19 cellular contexts compared by ENCODE assay signal in genomic region chr6:26067367-26067766, GRCh38. TPM values are rescaled to one million over a fixed set of nuclear protein-coding genes. Genes with fewer than 3 reads are reported as not detected.
DNase-seq lines count a peak whose midpoint lies in the region; ATAC-seq, FAIRE-seq and TF ChIP-seq lines count a peak whose summit lies in the region.
"Had no signal": no experiment of that assay in that cellular context is flagged by ENCODE, and none has a peak within 500 bp of the region (broad histone marks: within the 10 kb centered on the region; RNA-seq: fewer than 3 reads in every experiment).

No MANE protein-coding gene starts in this region.

- no peaks in the 10 kb centered on the region for H3K36me3 Mint-ChIP-seq in MCF 10A (ENCODE audit: insufficient read depth, unreplicated experiment)
- no peaks in the 10 kb centered on the region for H3K36me3 Mint-ChIP-seq in astrocyte (ENCODE audit: low read depth, unreplicated experiment)
- H3K36me3 Mint-ChIP-seq in mesothelial cell of epicardium: no peaks in the 10 kb centered on the region
- H3K36me3 Mint-ChIP-seq: CD4-positive, alpha-beta memory T cell had no signal

- H3K4me3 Mint-ChIP-seq in MCF 10A (ENCODE audit: unreplicated experiment): no peak overlapping the region
- H3K4me3 Mint-ChIP-seq in astrocyte (ENCODE audit: unreplicated experiment): peak overlapping the region; percentile 40
- H3K4me3 Mint-ChIP-seq in mesothelial cell of epicardium: no peak overlapping the region

- H3K9me3 Mint-ChIP-seq in MCF 10A (ENCODE audit: unreplicated experiment) (no peaks in the 10 kb centered on the region), astrocyte (ENCODE audit: unreplicated experiment) (no peaks in the 10 kb centered on the region), mesothelial cell of epicardium (no peaks in the 10 kb centered on the region)
- H3K9me3 Mint-ChIP-seq: CD4-positive, alpha-beta memory T cell had no signal

- POLR2A ChIA-PET in MCF 10A (lab: Yijun Ruan, JAX): interaction anchor here (0.6 to 3.1 kb wide), 3 partner anchors 20 to 245 kb away, joined by 3 to 25 read pairs (median 14); partner anchors contain the start of gene HFE

- H3K4me1 Mint-ChIP-seq in MCF 10A (ENCODE audit: insufficient read depth, unreplicated experiment) (no peaks in the 10 kb centered on the region), astrocyte (ENCODE audit: low read depth, unreplicated experiment) (peaks cover 3% of the 10 kb centered on the region), mesothelial cell of epicardium (peaks cover 23% of the 10 kb centered on the region)

- H3K79me2 ChIP-seq in mammary epithelial cell (ENCODE audit: insufficient read depth, low read length) (no peaks in the 10 kb centered on the region), astrocyte (ENCODE audit: insufficient read depth, low read length) (no peaks in the 10 kb centered on the region), smooth muscle cell (ENCODE audit: low read depth) (no peaks in the 10 kb centered on the region)

- no peaks in the 10 kb centered on the region for H3K9me3 ChIP-seq in mammary epithelial cell (replicated peaks; ENCODE audit: insufficient read depth, low read length)
- H3K9me3 ChIP-seq in astrocyte (ENCODE audit: insufficient read depth, low read depth, low read length): no peaks in the 10 kb centered on the region
- no peaks in the 10 kb centered on the region for H3K9me3 ChIP-seq in smooth muscle cell (replicated peaks; ENCODE audit: low read depth)

- H3K36me3 ChIP-seq in mammary epithelial cell (ENCODE audit: insufficient read depth, low read length) (no peaks in the 10 kb centered on the region), astrocyte (ENCODE audit: insufficient read depth, low read length) (no peaks in the 10 kb centered on the region), smooth muscle cell (ENCODE audit: low read depth) (no peaks in the 10 kb centered on the region)

- BruUV-seq in mammary epithelial cell (replicated peaks; lab: Mats Ljungman, UMichigan) (no TSS peak), MCF 10A (replicated peaks; lab: Mats Ljungman, UMichigan) (no TSS peak)

- no peak overlapping the region for H3K4me3 ChIP-seq in mammary epithelial cell (replicated peaks in 1 of 3; ENCODE audit: insufficient read depth in 1 of 3, low read depth in 2 of 3, low read length in 3 of 3)
- H3K4me3 ChIP-seq in astrocyte (ENCODE audit: insufficient read depth, low read depth, low read length): no peak overlapping the region
- no peak overlapping the region for H3K4me3 ChIP-seq in smooth muscle cell

- H4K20me1 ChIP-seq in mammary epithelial cell (ENCODE audit: insufficient read depth, low read length) (no peaks in the 10 kb centered on the region), astrocyte (ENCODE audit: insufficient read depth, low read length) (no peaks in the 10 kb centered on the region), smooth muscle cell (ENCODE audit: low read depth) (no peaks in the 10 kb centered on the region)

- WGBS in mammary epithelial cell (ENCODE audit: low coverage, missing lambda C conversion rate): 27% methylated on average over 3 of the region's 4 CpGs
- 49% methylated on average over 4 of the region's 4 CpGs for WGBS in smooth muscle cell (ENCODE audit: low lambda C conversion rate)

- CTCF ChIA-PET in mammary epithelial cell (lab: Charles Lee; ENCODE audit: low non-redundant PET) (no interaction called here), MCF 10A (lab: Yijun Ruan, JAX) (interaction anchor here (9.1 to 15.2 kb wide), 2 partner anchors 21 to 31 kb away, joined by 79 to 425 read pairs; partner anchors contain the start of gene HFE)

- H3K27ac Mint-ChIP-seq in MCF 10A (ENCODE audit: low read depth, unreplicated experiment) (no peak overlapping the region), astrocyte (ENCODE audit: unreplicated experiment) (peak overlapping the region; percentile 17), mesothelial cell of epicardium (peak overlapping the region; percentile 96)

- no peaks in the 10 kb centered on the region for H3K27me3 ChIP-seq in mammary epithelial cell (ENCODE audit: insufficient read depth, low read length)
- H3K27me3 ChIP-seq in astrocyte (ENCODE audit: insufficient read depth, low read length): no peaks in the 10 kb centered on the region
- H3K27me3 ChIP-seq in smooth muscle cell (ENCODE audit: low read depth): no peaks in the 10 kb centered on the region

- H3K9ac ChIP-seq in mammary epithelial cell (ENCODE audit: insufficient read depth, low read length): no peak overlapping the region
- no peak overlapping the region for H3K9ac ChIP-seq in astrocyte (ENCODE audit: low read length)
- H3K9ac ChIP-seq in smooth muscle cell (ENCODE audit: low read depth): no peak overlapping the region

- intact Hi-C loops in mammary epithelial cell (cut with micrococcal nuclease): loop anchor here (2.0 kb wide), 1 partner anchor 15 kb away; no protein-coding TSS in a partner anchor
- intact Hi-C loops in MCF 10A (cut with micrococcal nuclease): no loop called here

- no peaks in the 10 kb centered on the region for H3F3A ChIP-seq in smooth muscle cell (ENCODE audit: low read depth)

- H3K4me1 ChIP-seq in mammary epithelial cell (ENCODE audit: insufficient read depth, low read length) (no peaks in the 10 kb centered on the region), astrocyte (ENCODE audit: insufficient read depth, low read length) (no peaks in the 10 kb centered on the region), smooth muscle cell (ENCODE audit: low read depth) (peaks cover 7% of the 10 kb centered on the region)

- H3K27ac ChIP-seq in mammary epithelial cell (ENCODE audit: insufficient read depth, low read depth, low read length) (no peak overlapping the region), astrocyte (ENCODE audit: low read depth, low read length) (no peak overlapping the region), smooth muscle cell (ENCODE audit: low read depth) (peak overlapping the region; percentile 54)
- H3K27ac ChIP-seq: 22Rv1, RWPE1 had no signal

- dilution Hi-C loops in mammary epithelial cell (cut with HindIII; ENCODE audit: low sequenced_read_pairs): no loop called here

- in situ Hi-C loops in mammary epithelial cell (cut with MboI; ENCODE audit: low sequenced_read_pairs in 2 of 2): no loop called here

- peak overlapping the region; percentile 49 for H2AFZ ChIP-seq in mammary epithelial cell (ENCODE audit: low read depth, low read length)
- no peak overlapping the region for H2AFZ ChIP-seq in astrocyte (ENCODE audit: low read depth, low read length)
- peak overlapping the region; percentile 57 for H2AFZ ChIP-seq in smooth muscle cell (ENCODE audit: low read depth)

- H3K27me3 Mint-ChIP-seq in MCF 10A (ENCODE audit: insufficient read depth, unreplicated experiment): no peaks in the 10 kb centered on the region
- H3K27me3 Mint-ChIP-seq in astrocyte (ENCODE audit: low read depth, unreplicated experiment): no peaks in the 10 kb centered on the region
- H3K27me3 Mint-ChIP-seq in mesothelial cell of epicardium (ENCODE audit: low read depth): no peaks in the 10 kb centered on the region

- ATAC-seq in HG02870 (IDR thresholded peaks at IDR 0.05; ENCODE audit: unreplicated experiment): no peak

- DNase-seq in mammary epithelial cell (no peak), MCF 10A (ENCODE audit: unreplicated experiment) (no peak), astrocyte (ENCODE audit: low read depth) (no peak), mesothelial cell of epicardium (ENCODE audit: low spot score in 2 of 2, unreplicated experiment in 2 of 2) (no peak), smooth muscle cell (lab: John Stamatoyannopoulos, UW; ENCODE audit: unreplicated experiment) (no peak), NCI-H2081 (lab: John Stamatoyannopoulos, UW) (no peak)
- DNase-seq in stimulated activated CD4-positive, alpha-beta T cell treated with anti-CD3 and anti-CD28 coated beads, Interleukin-2, amount 100 ng/mL, for 48 hours: no peak
- DNase-seq: CD4-positive, alpha-beta memory T cell; DMS79; Kasumi-1; NCI-H1417; NCI-H187 treated with DMSO at 0.1 percent for 48 hours; NCI-H2171; NCI-H446; OCI-M1 had no signal

- FAIRE-seq in astrocyte (lab: Jason Lieb, UNC): no peak
- FAIRE-seq: D721Med had no signal

- no peak overlapping the region for H3K4me2 ChIP-seq in mammary epithelial cell (ENCODE audit: insufficient read depth, low read depth, low read length)
- H3K4me2 ChIP-seq in astrocyte (ENCODE audit: low read length): no peak overlapping the region
- peak overlapping the region; percentile 34 for H3K4me2 ChIP-seq in smooth muscle cell

- no peak for TF ChIP-seq CTCF in mammary epithelial cell (conservative IDR thresholded peaks at IDR 0.05 in 1 of 2, IDR thresholded peaks at IDR 0.05 in 1 of 2; ENCODE audit: extremely low read depth in 1 of 2, insufficient read depth in 1 of 2, low read depth in 1 of 2, low read length in 2 of 2)
- TF ChIP-seq CTCF in MCF 10A (IDR thresholded peaks at IDR 0.05; ENCODE audit: unreplicated experiment): no peak
- TF ChIP-seq CTCF in astrocyte (IDR thresholded peaks at IDR 0.05; ENCODE audit: insufficient read depth, low read depth, low read length): no peak
- TF ChIP-seq CTCF in mesothelial cell of epicardium (IDR thresholded peaks at IDR 0.05; ENCODE audit: unreplicated experiment): no peak
- no peak for TF ChIP-seq CTCF in smooth muscle cell (IDR thresholded peaks at IDR 0.05; ENCODE audit: borderline replicate concordance, insufficient read depth, poor library complexity, severe bottlenecking)

RNA-seq across cellular contexts. Expression of gene HFE, which starts 19.9 kb away (rescaled TPM):
- total RNA-seq in mammary epithelial cell (1 to 10 TPM; 9.0 to 9.5 TPM), MCF 10A (2022) (2.8 and 5.2 TPM in 2 replicates), astrocyte (5.7 and 7.7 TPM in 2 replicates), mesothelial cell of epicardium (7.0 to 8.3 TPM (median 8.3 TPM) in 3 replicates), smooth muscle cell (4.9 and 5.5 TPM in 2 replicates)
- polyA plus RNA-seq in mammary epithelial cell (17.2 TPM), smooth muscle cell (2.1 and 7.5 TPM in 2 replicates)
- 32.7 TPM for polyA minus RNA-seq in mammary epithelial cell
